27 cellular contexts compared by ENCODE assay signal in genomic region chr9:82457959-82458358, GRCh38.
DNase-seq lines count a peak whose midpoint lies in the region; ATAC-seq and TF ChIP-seq lines count a peak whose summit lies in the region.
"Had no signal": no experiment of that assay in that cellular context is flagged by ENCODE, and none has a peak within 500 bp of the region (broad histone marks: within the 10 kb centered on the region; RNA-seq: fewer than 3 reads in every experiment).

No MANE protein-coding gene starts in this region.

- H3K4me2 ChIP-seq in SK-N-SH (no peak overlapping the region), OCI-LY7 (ENCODE audit: low read length) (peak overlapping the region; percentile 16; the same call in 1 of the 2 replicates)

- H3K27me3 ChIP-seq in SK-N-SH (ENCODE audit: insufficient read depth) (no peaks in the 10 kb centered on the region), foreskin keratinocyte (no peaks in the 10 kb centered on the region), tibial nerve (no peaks in the 10 kb centered on the region)
- H3K27me3 ChIP-seq: BE2C, SJSA1 had no signal

- H3K9me3 ChIP-seq in SK-N-SH: peaks cover 5% of the 10 kb centered on the region; the same call in 1 of the 2 replicates
- H3K9me3 ChIP-seq in OCI-LY7 (ENCODE audit: low read length): no peaks in the 10 kb centered on the region
- H3K9me3 ChIP-seq in tibial nerve: peaks cover 0 to 4% (median 0%) of the 10 kb centered on the region in 4 donors
- H3K9me3 ChIP-seq: BE2C, SJSA1 had no signal

- no peak for ATAC-seq in SK-N-SH treated with all-trans-retinoic acid at 6 μM for 48 hours
- no peak for ATAC-seq in foreskin keratinocyte
- ATAC-seq: GM12878, HepG2 had no signal

- DNase-seq in SK-N-SH: no peak
- DNase-seq in NCI-H524 treated with DMSO at 0.1 percent for 48 hours (lab: John Stamatoyannopoulos, UW): peak; percentile 33
- DNase-seq in OCI-LY7 (ENCODE audit: low spot score): no peak
- peak; percentile 26 for DNase-seq in retina
- DNase-seq in foreskin keratinocyte: no peak
- DNase-seq in UCSD-AML1 (lab: John Stamatoyannopoulos, UW; ENCODE audit: unreplicated experiment): no peak
- no peak for DNase-seq in tibial nerve (ENCODE audit: low spot score in 2 of 2)
- DNase-seq: 8988T, ACHN, BE2C, Calu3, DMS53, H9, Karpas-422, NCI-H1105 treated with DMSO at 0.1 percent for 48 hours, NCI-H146, NCI-H2029, NCI-H345, NCI-H510A treated with DMSO at 0.1 percent for 48 hours, Right ventricle myocardium superior, RPMI8226, T-helper 1 cell had no signal

- H3K36me3 ChIP-seq in SK-N-SH (replicated peaks in 1 of 2; ENCODE audit: control insufficient read depth in 1 of 2, insufficient read depth in 2 of 2, low read length in 1 of 2) (no peaks in the 10 kb centered on the region), OCI-LY7 (ENCODE audit: insufficient read depth, low read length) (no peaks in the 10 kb centered on the region), tibial nerve (no peaks in the 10 kb centered on the region)
- H3K36me3 ChIP-seq: BE2C, SJSA1 had no signal

- intact Hi-C loops in OCI-LY7 (cut with micrococcal nuclease; ENCODE audit: unreplicated experiment): no loop called here

- H3K9me2 ChIP-seq in SK-N-SH (no peaks in the 10 kb centered on the region), OCI-LY7 (ENCODE audit: insufficient read depth, low read length) (no peaks in the 10 kb centered on the region)

- no peak for TF ChIP-seq EP300 in SK-N-SH (IDR thresholded peaks at IDR 0.05; ENCODE audit: borderline replicate concordance in 1 of 2, low read depth in 1 of 2, low read length in 1 of 2)
- no peak for TF ChIP-seq EP300 in tibial nerve (IDR thresholded peaks at IDR 0.05)

- peaks cover 12% of the 10 kb centered on the region for H3F3A ChIP-seq in SK-N-SH (replicated peaks; ENCODE audit: insufficient read depth)

- CTCF ChIA-PET in SK-N-SH (lab: Yijun Ruan, JAX) (no interaction called here), OCI-LY7 (lab: Charles Lee; ENCODE audit: unreplicated experiment) (no interaction called here)

- no peak overlapping the region for H3K4me3 ChIP-seq in SK-N-SH (ENCODE audit: low read depth in 2 of 2, low read length in 1 of 2)
- no peak overlapping the region for H3K4me3 ChIP-seq in OCI-LY7 (ENCODE audit: low read depth, low read length, poor library complexity, severe bottlenecking)
- no peak overlapping the region for H3K4me3 ChIP-seq in tibial nerve
- H3K4me3 ChIP-seq: GM12878, GM23248, SJSA1 had no signal

- no peak for TF ChIP-seq POLR2A in tibial nerve (IDR thresholded peaks at IDR 0.05)

- no peak overlapping the region for H3K9ac ChIP-seq in SK-N-SH
- H3K9ac ChIP-seq: GM23248 had no signal

- TF ChIP-seq RAD21 in SK-N-SH (IDR thresholded peaks at IDR 0.05; ENCODE audit: low read length): no peak

- TF ChIP-seq CTCF in SK-N-SH (IDR thresholded peaks at IDR 0.05) (no peak), OCI-LY7 (conservative IDR thresholded peaks at IDR 0.05; ENCODE audit: low read length) (no peak), foreskin keratinocyte (conservative IDR thresholded peaks at IDR 0.05) (no peak), tibial nerve (IDR thresholded peaks at IDR 0.05) (no peak)

- H2AFZ ChIP-seq in SK-N-SH (ENCODE audit: low read depth): peak overlapping the region; percentile 44; the same call in 1 of the 2 replicates
- H2AFZ ChIP-seq in OCI-LY7 (ENCODE audit: low read length): peak overlapping the region; percentile 37; the same call in 1 of the 2 replicates
- H2AFZ ChIP-seq: GM23248 had no signal

- H3K79me2 ChIP-seq in SK-N-SH (ENCODE audit: insufficient read depth) (no peaks in the 10 kb centered on the region), OCI-LY7 (ENCODE audit: insufficient read depth, low read depth, low read length) (no peaks in the 10 kb centered on the region)

- H3K4me1 ChIP-seq in SK-N-SH (ENCODE audit: control insufficient read depth in 1 of 2, insufficient read depth in 2 of 2, low read depth in 1 of 2, low read length in 1 of 2) (no peaks in the 10 kb centered on the region), OCI-LY7 (ENCODE audit: insufficient read depth, low read length, poor library complexity, severe bottlenecking) (no peaks in the 10 kb centered on the region), foreskin keratinocyte (no peaks in the 10 kb centered on the region), tibial nerve (no peaks in the 10 kb centered on the region)
- H3K4me1 ChIP-seq: BE2C, SJSA1 had no signal

- no TSS peak for BruUV-seq in OCI-LY7 (replicated peaks; lab: Mats Ljungman, UMichigan)

- H3K27ac ChIP-seq in SK-N-SH (ENCODE audit: low read depth in 2 of 2, low read length in 1 of 2) (no peak overlapping the region), OCI-LY7 (ENCODE audit: low read depth, low read length, poor library complexity, severe bottlenecking) (no peak overlapping the region), foreskin keratinocyte (no peak overlapping the region), tibial nerve (no peak overlapping the region)
- H3K27ac ChIP-seq: GM23248, SJSA1 had no signal

- H4K20me1 ChIP-seq in SK-N-SH (ENCODE audit: insufficient read depth) (no peaks in the 10 kb centered on the region), OCI-LY7 (ENCODE audit: insufficient read depth, low read length) (no peaks in the 10 kb centered on the region)

- POLR2A ChIA-PET in SK-N-SH (lab: Yijun Ruan, JAX) (no interaction called here), OCI-LY7 (lab: Charles Lee) (no interaction called here)

- 38% methylated on average over 5 of the region's 5 CpGs for whole genome bisulfite sequencing in SK-N-SH (ENCODE audit: low lambda C conversion rate)
- WGBS in tibial nerve, 2 donors: 66 to 68% methylated on average over 5 of the region's 5 CpGs

TF ChIP-seq in SK-N-SH, 30 proteins besides CTCF, POLR2A, EP300 and RAD21:
- no peak for TF ChIP-seq CHD2 (IDR thresholded peaks at IDR 0.05; ENCODE audit: low read length, partially characterized antibody)
- no peak for TF ChIP-seq USF1 (IDR thresholded peaks at IDR 0.05; ENCODE audit: borderline replicate concordance, low read depth)
- TF ChIP-seq JUND (IDR thresholded peaks at IDR 0.05): no peak

TF ChIP-seq in SK-N-SH treated with all-trans-retinoic acid at 6 μM for 48 hours, 23 proteins besides CTCF, POLR2A, EP300 and RAD21:
- TF ChIP-seq ZNF70 (CRISPR knock-in tag; IDR thresholded peaks at IDR 0.05) (no peak), RARB (CRISPR knock-in tag; IDR thresholded peaks at IDR 0.05) (no peak), CREB5 (CRISPR knock-in tag; IDR thresholded peaks at IDR 0.05; ENCODE audit: low read depth) (no peak), TOX (CRISPR knock-in tag; IDR thresholded peaks at IDR 0.05; ENCODE audit: borderline replicate concordance) (no peak), PATZ1 (CRISPR knock-in tag; IDR thresholded peaks at IDR 0.05; ENCODE audit: borderline replicate concordance) (no peak), SNAI2 (CRISPR knock-in tag; IDR thresholded peaks at IDR 0.05) (no peak), ZFP3 (CRISPR knock-in tag; IDR thresholded peaks at IDR 0.05) (no peak), BACH2 (CRISPR knock-in tag; IDR thresholded peaks at IDR 0.05; ENCODE audit: borderline replicate concordance) (no peak), GLIS3 (CRISPR knock-in tag; IDR thresholded peaks at IDR 0.05) (no peak), ZNF565 (CRISPR knock-in tag; conservative IDR thresholded peaks at IDR 0.05; ENCODE audit: low read depth) (no peak), TCF4 (CRISPR knock-in tag; IDR thresholded peaks at IDR 0.05; ENCODE audit: borderline replicate concordance) (no peak), OSR1 (CRISPR knock-in tag; IDR thresholded peaks at IDR 0.05) (no peak), ZC3H10 (CRISPR knock-in tag; IDR thresholded peaks at IDR 0.05) (no peak), ZFP30 (CRISPR knock-in tag; IDR thresholded peaks at IDR 0.05) (no peak), POU6F1 (CRISPR knock-in tag; IDR thresholded peaks at IDR 0.05; ENCODE audit: borderline replicate concordance, low read depth) (no peak), ESRRG (CRISPR knock-in tag; IDR thresholded peaks at IDR 0.05) (no peak), ISL1 (CRISPR knock-in tag; IDR thresholded peaks at IDR 0.05) (no peak)
TF ChIP-seq in SK-N-SH treated with all-trans-retinoic acid at 6 μM for 48 hours: peak in this region for 0.

Comparison
In these comparisons a context has a peak if more than half of its experiments do, and no peak if none do; other contexts are left out.
1. DNase-seq: peak in NCI-H524 treated with DMSO at 0.1 percent for 48 hours (single experiment) and retina (single experiment); none in SK-N-SH (single experiment), OCI-LY7 (single experiment), foreskin keratinocyte (0 of 2), UCSD-AML1 (single experiment) and tibial nerve (0 of 2).